8 cellular contexts compared by ENCODE assay signal in genomic region chr2:231900486-231900942, GRCh38. TPM values are rescaled to one million over a fixed set of nuclear protein-coding genes. Genes with fewer than 3 reads are reported as not detected.
DNase-seq lines count a peak whose midpoint lies in the region; ATAC-seq and TF ChIP-seq lines count a peak whose summit lies in the region.

No MANE protein-coding gene starts in this region.

- no peak for TF ChIP-seq RAD21 in neural cell (conservative IDR thresholded peaks at IDR 0.05)

- H3K9ac ChIP-seq in OCI-LY1 (ENCODE audit: low read length) = no peak overlapping the region
- no peak overlapping the region for H3K9ac ChIP-seq in neural cell (ENCODE audit: low read length)

- H3K4me1 ChIP-seq in OCI-LY1 (ENCODE audit: insufficient read depth, low read length, severe bottlenecking) (no peaks in the 10 kb centered on the region), testis (no peaks in the 10 kb centered on the region)

- TF ChIP-seq POLR2A in testis (IDR thresholded peaks at IDR 0.05) = no peak

- H3K4me2 ChIP-seq in OCI-LY1 (ENCODE audit: low read length) (no peak overlapping the region), neural cell (ENCODE audit: low read length) (no peak overlapping the region)

- H3K79me2 ChIP-seq in OCI-LY1 (ENCODE audit: insufficient read depth, low read length) (no peaks in the 10 kb centered on the region), neural cell (replicated peaks; ENCODE audit: insufficient read depth, low read length) (no peaks in the 10 kb centered on the region)

- H2AFZ ChIP-seq in OCI-LY1 (ENCODE audit: low read length) (no peak overlapping the region), neural cell (ENCODE audit: low read depth, low read length) (no peak overlapping the region)

- H3K4me3 ChIP-seq in OCI-LY1 (ENCODE audit: low read depth, low read length, poor library complexity, severe bottlenecking) = no peak overlapping the region
- no peak overlapping the region for H3K4me3 ChIP-seq in fibroblast of pulmonary artery (replicated peaks; ENCODE audit: low read depth, low read length)
- H3K4me3 ChIP-seq in neural cell (ENCODE audit: low read length) = no peak overlapping the region
- H3K4me3 ChIP-seq in testis = peak overlapping the region in 1 of 2 donors; percentile 0

- H4K20me1 ChIP-seq in OCI-LY1 (ENCODE audit: insufficient read depth, low read length) (no peaks in the 10 kb centered on the region), neural cell (ENCODE audit: insufficient read depth) (no peaks in the 10 kb centered on the region)

- ATAC-seq in GM19328 (IDR thresholded peaks at IDR 0.05; ENCODE audit: unreplicated experiment) = no peak

- H3K36me3 ChIP-seq in OCI-LY1 (ENCODE audit: insufficient read depth, low read length) (no peaks in the 10 kb centered on the region), neural cell (ENCODE audit: insufficient read depth, low read length) (no peaks in the 10 kb centered on the region), testis (ENCODE audit: low read depth, missing control alignments) (no peaks in the 10 kb centered on the region)

- WGBS in testis, 2 donors = 26 to 41% methylated on average over 13 to 22 of the region's 22 CpGs

- TF ChIP-seq CTCF in OCI-LY1 (IDR thresholded peaks at IDR 0.05; ENCODE audit: low read length) (peak; percentile 85), fibroblast of pulmonary artery (IDR thresholded peaks at IDR 0.05; ENCODE audit: low read length, missing control alignments) (peak; percentile 91), neural cell (IDR thresholded peaks at IDR 0.05; ENCODE audit: poor library complexity, severe bottlenecking) (peak; percentile 20), testis (IDR thresholded peaks at IDR 0.05) (peak; percentile 52 to 77 (median 75))

- no peak overlapping the region for H3K27ac ChIP-seq in OCI-LY1 (ENCODE audit: low read depth, low read length, poor library complexity, severe bottlenecking)
- H3K27ac ChIP-seq in neural cell (ENCODE audit: low read length) = no peak overlapping the region
- H3K27ac ChIP-seq in testis = no peak overlapping the region

- H3K9me2 ChIP-seq in OCI-LY1 (ENCODE audit: low read depth, low read length) (no peaks in the 10 kb centered on the region), neural cell (ENCODE audit: insufficient read depth, low read length) (no peaks in the 10 kb centered on the region)

- no peaks in the 10 kb centered on the region for H3F3A ChIP-seq in OCI-LY1 (ENCODE audit: insufficient read depth, low read length)
- no peaks in the 10 kb centered on the region for H3F3A ChIP-seq in neural cell (ENCODE audit: insufficient read depth, low read length, poor library complexity, severe bottlenecking)

- no peak for TF ChIP-seq EP300 in neural cell (conservative IDR thresholded peaks at IDR 0.05; ENCODE audit: poor library complexity, severe bottlenecking)

- H3K9me3 ChIP-seq in OCI-LY1 (ENCODE audit: low read length) (no peaks in the 10 kb centered on the region), neural cell (ENCODE audit: low read length) (no peaks in the 10 kb centered on the region), testis (no peaks in the 10 kb centered on the region)

- intact Hi-C loops in testis (cut with DNase I; ENCODE audit: low total_unique reads) = loop anchor here (5.0 to 10.0 kb wide), 2 partner anchors 537 to 614 kb away; no protein-coding TSS in a partner anchor

- no peaks in the 10 kb centered on the region; the same call in 1 of the 2 replicates for H3K27me3 ChIP-seq in OCI-LY1 (ENCODE audit: insufficient read depth, low read length)
- H3K27me3 ChIP-seq in neural cell (ENCODE audit: insufficient read depth, low read depth, low read length) = no peaks in the 10 kb centered on the region
- no peaks in the 10 kb centered on the region for H3K27me3 ChIP-seq in testis

- DNase-seq in NK-92 treated with Interleukin-12 subunit alpha and Interleukin-12 subunit beta, amount 100 ng/mL, for 24 hours (lab: John Stamatoyannopoulos, UW) = peak; percentile 13
- DNase-seq in NK-92 (lab: John Stamatoyannopoulos, UW; ENCODE audit: unreplicated experiment) (no peak), activated T-cell treated with anti-CD3 and anti-CD28 coated beads for 4 hours (peak; percentile 24), fibroblast of pulmonary artery (ENCODE audit: low read depth) (peak; percentile 73), testis (peak; percentile 91)

TF ChIP-seq in neural cell, 6 proteins besides CTCF, POLR2A, EP300 and RAD21:
- TF ChIP-seq EZH2 (IDR thresholded peaks at IDR 0.05; ENCODE audit: borderline replicate concordance, insufficient read depth, low read length, poor library complexity, severe bottlenecking) = no peak
- no peak for TF ChIP-seq SMC3 (conservative IDR thresholded peaks at IDR 0.05; ENCODE audit: poor library complexity)
- no peak for TF ChIP-seq POLR2AphosphoS5 (IDR thresholded peaks at IDR 0.05)
- TF ChIP-seq REST (IDR thresholded peaks at IDR 0.05; ENCODE audit: borderline replicate concordance) = no peak
- TF ChIP-seq TAF1 (IDR thresholded peaks at IDR 0.05; ENCODE audit: low read depth) = no peak
- TF ChIP-seq MXI1 (conservative IDR thresholded peaks at IDR 0.05; ENCODE audit: poor library complexity, severe bottlenecking) = no peak

RNA-seq across cellular contexts. Expression of gene NPPC, which starts 25.7 kb away (rescaled TPM):
- polyA plus RNA-seq in neural cell (2.7 and 21.5 TPM in 2 replicates), testis (ENCODE audit: insufficient read depth, low read depth, low replicate concordance) (0.78 TPM)
- 3.5 and 3.9 TPM in 2 replicates for polyA minus RNA-seq in neural cell
- not detected for total RNA-seq in testis

Comparison
In these comparisons a context has a peak if more than half of its experiments do, and no peak if none do; other contexts are left out.
1. CTCF ChIP-seq: peak in every context shown above with its lines; median percentile 91 in fibroblast of pulmonary artery; 85 in OCI-LY1; 75 in testis; 20 in neural cell.